1 cellular context compared by ENCODE assay signal in genomic region chr11:33732176-33732575, GRCh38.
TF ChIP-seq lines count a peak whose summit lies in the region.

No MANE protein-coding gene starts in this region.

TF ChIP-seq in HepG2, 621 proteins besides CTCF, POLR2A, EP300 and RAD21:
- TF ChIP-seq, protein P1, sequence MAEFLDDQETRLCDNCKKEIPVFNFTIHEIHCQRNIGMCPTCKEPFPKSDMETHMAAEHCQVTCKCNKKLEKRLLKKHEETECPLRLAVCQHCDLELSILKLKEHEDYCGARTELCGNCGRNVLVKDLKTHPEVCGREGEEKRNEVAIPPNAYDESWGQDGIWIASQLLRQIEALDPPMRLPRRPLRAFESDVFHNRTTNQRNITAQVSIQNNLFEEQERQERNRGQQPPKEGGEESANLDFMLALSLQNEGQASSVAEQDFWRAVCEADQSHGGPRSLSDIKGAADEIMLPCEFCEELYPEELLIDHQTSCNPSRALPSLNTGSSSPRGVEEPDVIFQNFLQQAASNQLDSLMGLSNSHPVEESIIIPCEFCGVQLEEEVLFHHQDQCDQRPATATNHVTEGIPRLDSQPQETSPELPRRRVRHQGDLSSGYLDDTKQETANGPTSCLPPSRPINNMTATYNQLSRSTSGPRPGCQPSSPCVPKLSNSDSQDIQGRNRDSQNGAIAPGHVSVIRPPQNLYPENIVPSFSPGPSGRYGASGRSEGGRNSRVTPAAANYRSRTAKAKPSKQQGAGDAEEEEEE (CRISPR knock-in tag; IDR thresholded peaks at IDR 0.05; ENCODE audit: borderline replicate concordance) = no peak
- TF ChIP-seq ASH2L (IDR thresholded peaks at IDR 0.05; ENCODE audit: insufficient read length, low read depth, low read length) (no peak), FOXO4 (CRISPR knock-in tag; conservative IDR thresholded peaks at IDR 0.05) (no peak), ZNF337 (CRISPR knock-in tag; IDR thresholded peaks at IDR 0.05; ENCODE audit: borderline replicate concordance, low read depth) (no peak), SAFB2 (CRISPR knock-in tag; IDR thresholded peaks at IDR 0.05; ENCODE audit: borderline replicate concordance, low read depth) (no peak), ZNF503 (CRISPR knock-in tag; IDR thresholded peaks at IDR 0.05) (no peak), ZNF335 (CRISPR knock-in tag; IDR thresholded peaks at IDR 0.05) (no peak), TFDP1 (CRISPR knock-in tag; IDR thresholded peaks at IDR 0.05; ENCODE audit: borderline replicate concordance) (no peak), NFRKB (IDR thresholded peaks at IDR 0.05) (no peak), MIXL1 (CRISPR knock-in tag; IDR thresholded peaks at IDR 0.05) (no peak), MAZ (IDR thresholded peaks at IDR 0.05; ENCODE audit: borderline replicate concordance, low read depth, low read length) (no peak), MAZ (CRISPR knock-in tag; IDR thresholded peaks at IDR 0.05; ENCODE audit: low read depth) (no peak), KDM5A (IDR thresholded peaks at IDR 0.05; ENCODE audit: borderline replicate concordance, low read length) (no peak), HOXA7 (CRISPR knock-in tag; IDR thresholded peaks at IDR 0.05) (no peak), MAFK (conservative IDR thresholded peaks at IDR 0.05 in 1 of 2, IDR thresholded peaks at IDR 0.05 in 1 of 2; ENCODE audit: low read length in 2 of 2) (no peak), SETDB1 (CRISPR knock-in tag; IDR thresholded peaks at IDR 0.05; ENCODE audit: borderline replicate concordance) (no peak), JUNB (CRISPR knock-in tag; IDR thresholded peaks at IDR 0.05; ENCODE audit: borderline replicate concordance) (no peak), DPF2 (CRISPR knock-in tag; IDR thresholded peaks at IDR 0.05; ENCODE audit: borderline replicate concordance, low read depth) (no peak)
- TF ChIP-seq, protein P2, sequence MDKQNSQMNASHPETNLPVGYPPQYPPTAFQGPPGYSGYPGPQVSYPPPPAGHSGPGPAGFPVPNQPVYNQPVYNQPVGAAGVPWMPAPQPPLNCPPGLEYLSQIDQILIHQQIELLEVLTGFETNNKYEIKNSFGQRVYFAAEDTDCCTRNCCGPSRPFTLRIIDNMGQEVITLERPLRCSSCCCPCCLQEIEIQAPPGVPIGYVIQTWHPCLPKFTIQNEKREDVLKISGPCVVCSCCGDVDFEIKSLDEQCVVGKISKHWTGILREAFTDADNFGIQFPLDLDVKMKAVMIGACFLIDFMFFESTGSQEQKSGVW (CRISPR knock-in tag; IDR thresholded peaks at IDR 0.05; ENCODE audit: borderline replicate concordance) = no peak
